Comparison of ENCODE assay signal across 12 cellular contexts in the genomic region with DNA sequence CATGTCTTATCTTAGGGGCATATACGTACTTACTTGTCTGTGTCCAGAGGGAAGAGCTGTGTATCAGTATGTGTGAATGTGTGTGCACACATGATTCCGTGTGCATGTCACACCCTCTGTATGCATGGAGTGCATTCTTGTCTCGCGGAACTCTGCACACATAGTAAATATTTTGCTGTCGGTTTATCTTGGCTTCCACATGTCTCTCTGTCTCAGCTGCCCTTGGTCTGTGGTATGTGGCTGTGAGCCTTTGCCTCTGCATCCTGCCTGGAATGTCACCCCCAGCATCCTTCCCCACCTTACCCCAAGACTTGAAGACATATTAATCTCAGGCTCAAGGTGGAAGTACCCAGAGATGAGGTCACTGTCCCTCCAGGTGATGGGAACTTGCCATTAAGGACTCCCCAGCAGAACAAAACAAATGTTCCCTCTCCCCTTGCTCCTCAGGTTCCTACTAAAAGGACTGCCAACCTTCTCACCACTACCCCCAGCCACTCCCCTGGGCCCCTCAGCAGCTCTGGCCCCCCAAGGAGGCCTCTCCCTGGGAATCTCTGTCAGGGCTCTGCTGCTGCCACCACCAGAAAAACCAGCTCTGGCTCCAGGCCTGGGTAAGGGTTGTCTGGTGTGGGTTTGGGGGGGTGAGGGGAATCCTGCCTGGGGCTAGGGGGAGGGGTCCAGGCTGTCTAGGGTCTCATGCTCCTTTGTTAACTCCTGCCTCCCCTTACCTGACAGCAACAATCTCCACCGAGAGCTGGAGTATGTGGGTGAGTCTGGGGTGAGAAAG. TPM values are rescaled to one million over a fixed set of nuclear protein-coding genes. Genes with fewer than 3 reads are reported as not detected.
DNase-seq lines count a peak whose midpoint lies in the region; ATAC-seq, FAIRE-seq and TF ChIP-seq lines count a peak whose summit lies in the region.
"Had no signal": no experiment of that assay in that cellular context is flagged by ENCODE, and none has a peak within 500 bp of the region (broad histone marks: within the 10 kb centered on the region; RNA-seq: fewer than 3 reads in every experiment).

No MANE protein-coding gene starts in this region.

- 84 to 92% (median 87%) methylated on average over 6 of the region's 6 CpGs for WGBS in psoas muscle, 3 donors

- H3K9ac ChIP-seq in HUES48 (ENCODE audit: low read depth, low read length): no peak overlapping the region

- H3K4me1 ChIP-seq in HUES48 (ENCODE audit: control insufficient read depth, insufficient read depth, low read length) (0 out of 2 replicates have a peak, but pooled peaks cover 6% of the 10 kb centered on the region), upper lobe of right lung (peaks cover 13% of the 10 kb centered on the region), psoas muscle (no peaks in the 10 kb centered on the region)
- H3K4me1 ChIP-seq: right atrium auricular region had no signal

- peak; percentile 83 for FAIRE-seq in bronchial epithelial cell (lab: Jason Lieb, UNC)

- ATAC-seq in upper lobe of right lung: no peak
- no peak for ATAC-seq in psoas muscle

- TF ChIP-seq CTCF in bronchial epithelial cell (IDR thresholded peaks at IDR 0.05; ENCODE audit: insufficient read depth, low read length, severe bottlenecking) (no peak), upper lobe of right lung (IDR thresholded peaks at IDR 0.05) (no peak), GM10248 (IDR thresholded peaks at IDR 0.05; ENCODE audit: control extremely low read depth, extremely low read depth, low read depth, missing control alignments) (no peak), psoas muscle (IDR thresholded peaks at IDR 0.05) (no peak)

- CTCF ChIA-PET in GM10248 (lab: Yijun Ruan, JAX): interaction anchor here (1.2 to 9.2 kb wide), 4 partner anchors 11 to 48 kb away, joined by 3 to 91 read pairs (median 38); a partner anchor contains a TSS

- H3K36me3 ChIP-seq in HUES48 (ENCODE audit: control insufficient read depth, insufficient read depth, low read length) (no peaks in the 10 kb centered on the region), bronchial epithelial cell (ENCODE audit: control insufficient read depth, insufficient read depth, low read length) (no peaks in the 10 kb centered on the region), upper lobe of right lung (no peaks in the 10 kb centered on the region), psoas muscle (ENCODE audit: insufficient read depth in 1 of 2, low read depth in 1 of 2) (no peaks in the 10 kb centered on the region)
- H3K36me3 ChIP-seq: right atrium auricular region had no signal

- H3K27ac ChIP-seq in HUES48 (ENCODE audit: low read depth, low read length) (peak overlapping the region; percentile 9), upper lobe of right lung (peak overlapping the region; percentile 42), psoas muscle (no peak overlapping the region)

- DNase-seq in bronchial epithelial cell (ENCODE audit: low read depth): peak; percentile 40
- DNase-seq in kidney tubule cell (ENCODE audit: low spot score): peak; percentile 33
- no peak for DNase-seq in upper lobe of right lung
- no peak for DNase-seq in epidermal melanocyte (ENCODE audit: insufficient read length, low spot score)
- no peak for DNase-seq in GM10248 (ENCODE audit: extremely low spot score)
- no peak for DNase-seq in psoas muscle
- DNase-seq: activated CD4-positive, alpha-beta T cell treated with anti-CD3 and anti-CD28 coated beads for 1 hour; activated T-cell treated with anti-CD3 and anti-CD28 coated beads, Interleukin-2, amount 50 U/mL, for 4 hours; T-helper 1 cell had no signal

- intact Hi-C loops in upper lobe of right lung (cut with DNase I) (no loop called here), psoas muscle (cut with DNase I) (no loop called here)

- H3K9me3 ChIP-seq in HUES48 (ENCODE audit: control insufficient read depth, insufficient read depth, low read length) (no peaks in the 10 kb centered on the region), upper lobe of right lung (no peaks in the 10 kb centered on the region), psoas muscle (no peaks in the 10 kb centered on the region)
- H3K9me3 ChIP-seq: right atrium auricular region had no signal

- no peaks in the 10 kb centered on the region for H3K27me3 ChIP-seq in HUES48 (ENCODE audit: control insufficient read depth, insufficient read depth, low read length)
- no peaks in the 10 kb centered on the region for H3K27me3 ChIP-seq in bronchial epithelial cell (ENCODE audit: control insufficient read depth, insufficient read depth, low read length)
- H3K27me3 ChIP-seq in upper lobe of right lung: no peaks in the 10 kb centered on the region
- peaks cover 0 to 4% (median 0%) of the 10 kb centered on the region in 3 donors for H3K27me3 ChIP-seq in psoas muscle (ENCODE audit: insufficient read depth in 3 of 3, low read length in 2 of 3)
- H3K27me3 ChIP-seq: right atrium auricular region had no signal

- no peak overlapping the region for H3K4me3 ChIP-seq in HUES48 (ENCODE audit: low read depth, low read length)
- H3K4me3 ChIP-seq in bronchial epithelial cell (ENCODE audit: low read depth, low read length): no peak overlapping the region
- no peak overlapping the region for H3K4me3 ChIP-seq in upper lobe of right lung
- H3K4me3 ChIP-seq in psoas muscle: no peak overlapping the region
- H3K4me3 ChIP-seq: right atrium auricular region had no signal

- POLR2A ChIA-PET in GM10248 (lab: Yijun Ruan, JAX): no interaction called here

RNA-seq across cellular contexts. Expression of a gene that starts 5.0 kb away (rescaled TPM):
- 108 and 200 TPM in 2 replicates for total RNA-seq in bronchial epithelial cell
- total RNA-seq in upper lobe of right lung: 5.4 TPM
- total RNA-seq in psoas muscle: not detected
- under 1 TPM in 2 of 3 donors, not detected in 1; 0.01 to 0.03 TPM for polyA plus RNA-seq in psoas muscle
- total RNA-seq: temporal lobe had no signal

RNA-seq across cellular contexts. Expression of a gene that starts 13.8 kb away (rescaled TPM):
- total RNA-seq in bronchial epithelial cell: 1.3 and 5.0 TPM in 2 replicates
- 3.2 TPM for total RNA-seq in upper lobe of right lung
- total RNA-seq in psoas muscle: 1 to 10 TPM; 1.4 to 5.9 (median 3.5) TPM
- 1 to 10 TPM in 2 of 3 donors, under 1 TPM in 1; 0.34 to 2.7 (median 1.8) TPM for polyA plus RNA-seq in psoas muscle

RNA-seq across cellular contexts. Expression of a gene that starts 14.7 kb away (rescaled TPM):
- total RNA-seq in bronchial epithelial cell (1.3 and 3.1 TPM in 2 replicates), upper lobe of right lung (38.0 TPM), psoas muscle (1 to 10 TPM; 1.6 to 3.3 (median 1.8) TPM)
- polyA plus RNA-seq in psoas muscle: under 1 TPM; 0.44 to 0.73 (median 0.47) TPM

RNA-seq across cellular contexts. Expression of a gene that starts 33.4 kb away (rescaled TPM):
- total RNA-seq in bronchial epithelial cell (204 and 224 TPM in 2 replicates), upper lobe of right lung (56.2 TPM), psoas muscle (100 to 1,000 TPM in 3 of 4 donors, 10 to 100 TPM in 1; 60.2 to 144 (median 124) TPM)
- polyA plus RNA-seq in psoas muscle: 100 to 1,000 TPM; 191 to 759 (median 235) TPM

RNA-seq across cellular contexts. Expression of a gene that starts 33.5 kb away (rescaled TPM):
- total RNA-seq in bronchial epithelial cell (40.5 and 58.2 TPM in 2 replicates), upper lobe of right lung (42.1 TPM), psoas muscle (10 to 100 TPM; 20.1 to 43.8 (median 28.5) TPM)
- polyA plus RNA-seq in psoas muscle: 10 to 100 TPM; 24.0 to 39.9 (median 30.7) TPM

Comparison
In these comparisons a context has a peak if more than half of its experiments do, and no peak if none do; other contexts are left out.
1. DNase-seq: peak in bronchial epithelial cell (single experiment) and kidney tubule cell (single experiment); none in upper lobe of right lung (single experiment), epidermal melanocyte (single experiment), GM10248 (single experiment) and psoas muscle (0 of 2).
2. RNA of a gene that starts 5.0 kb away (total RNA-seq): 108 to 200 TPM in bronchial epithelial cell; 5.4 TPM in upper lobe of right lung (single experiment) and not detected in psoas muscle; every median in the first group is over 10 times any median in the second.